Comparison of ENCODE assay signal across 26 cellular contexts in genomic region chr22:23387827-23388491, GRCh38.
DNase-seq lines count a peak whose midpoint lies in the region; ATAC-seq and TF ChIP-seq lines count a peak whose summit lies in the region.
"Had no signal": no experiment of that assay in that cellular context is flagged by ENCODE, and none has a peak within 500 bp of the region (broad histone marks: within the 10 kb centered on the region; RNA-seq: fewer than 3 reads in every experiment).

No MANE protein-coding gene starts in this region.

- TF ChIP-seq CTCF in lower lobe of right lung (IDR thresholded peaks at IDR 0.05) (no peak), spleen (IDR thresholded peaks at IDR 0.05 in 8 of 11, conservative IDR thresholded peaks at IDR 0.05 in 3 of 11) (no peak)

- ATAC-seq in lower lobe of right lung (no peak), GM19455 (IDR thresholded peaks at IDR 0.05; ENCODE audit: unreplicated experiment) (no peak)
- ATAC-seq: CD8-positive, alpha-beta T cell; K562; Panc1 had no signal

- H3K36me3 ChIP-seq in H7 (replicated peaks; ENCODE audit: control insufficient read depth, insufficient read depth, low read length) (no peaks in the 10 kb centered on the region), lower lobe of right lung (no peaks in the 10 kb centered on the region), spleen (no peaks in the 10 kb centered on the region)

- intact Hi-C loops in lower lobe of right lung (cut with DNase I) (no loop called here), spleen (cut with DNase I; ENCODE audit: low total_unique reads) (no loop called here)

- DNase-seq in H7 (peak; percentile 42), dermis microvascular lymphatic vessel endothelial cell (ENCODE audit: low read depth in 2 of 2) (peak; percentile 6 to 35), lower lobe of right lung (no peak), spleen (peak; percentile 81), DMS153 treated with DMSO at 0.1 percent for 48 hours (lab: John Stamatoyannopoulos, UW; ENCODE audit: unreplicated experiment) (no peak), NCI-H1694 treated with DMSO at 0.1 percent for 48 hours (lab: John Stamatoyannopoulos, UW) (no peak)
- DNase-seq: Caco-2; CD8-positive, alpha-beta T cell; DMS 273 treated with DMSO at 0.1 percent for 48 hours; DMS79 treated with DMSO at 0.1 percent for 48 hours; GF-D8; GM23248; H9; Kasumi-1; NCI-H1105 treated with DMSO at 0.1 percent for 48 hours; NCI-H2029 treated with DMSO at 0.1 percent for 48 hours; NCI-H2227 treated with DMSO at 0.1 percent for 48 hours; NCI-H526 treated with DMSO at 0.1 percent for 48 hours; SIG-M5; SW 1271 had no signal

- H3K4me1 ChIP-seq in lower lobe of right lung (peaks cover 19% of the 10 kb centered on the region), spleen (peaks cover 0 to 53% (median 15%) of the 10 kb centered on the region in 6 donors)

- H3K27me3 ChIP-seq in H7 (ENCODE audit: control insufficient read depth, insufficient read depth, low read length): peaks cover 2% of the 10 kb centered on the region; the same call in 1 of the 2 replicates
- peaks cover 7% of the 10 kb centered on the region for H3K27me3 ChIP-seq in lower lobe of right lung (ENCODE audit: low read depth)
- peaks cover 0 to 27% (median 0%) of the 10 kb centered on the region in 7 donors for H3K27me3 ChIP-seq in spleen (replicated peaks in 1 of 7)

- 60 to 77% (median 73%) methylated on average over 24 to 32 of the region's 32 CpGs for WGBS in spleen, 5 donors

- H3K27ac ChIP-seq in lower lobe of right lung (peak overlapping the region; percentile 46), spleen (peak overlapping the region in 3 of 8 donors; percentile 9 to 31 (median 25))
- H3K27ac ChIP-seq: C4-2B, GM23248, RWPE1, SK-N-MC had no signal

- no peak for TF ChIP-seq POLR2A in spleen (IDR thresholded peaks at IDR 0.05)

- H3K4me3 ChIP-seq in H7 (ENCODE audit: insufficient read depth, low read depth, low read length) (no peak overlapping the region), lower lobe of right lung (no peak overlapping the region), spleen (no peak overlapping the region)
- H3K4me3 ChIP-seq: GM23248, K562, SK-N-MC had no signal

- H3K9me3 ChIP-seq in lower lobe of right lung (no peaks in the 10 kb centered on the region), spleen (no peaks in the 10 kb centered on the region)
- H3K9me3 ChIP-seq: Caco-2 had no signal

Comparison
In these comparisons a context has a peak if more than half of its experiments do, and no peak if none do; other contexts are left out.
1. DNase-seq: peak in H7 (single experiment), dermis microvascular lymphatic vessel endothelial cell (2 of 2) and spleen (single experiment); none in lower lobe of right lung (single experiment), DMS153 treated with DMSO at 0.1 percent for 48 hours (single experiment) and NCI-H1694 treated with DMSO at 0.1 percent for 48 hours (single experiment).